ENCODE assay signal across 28 cellular contexts in the genomic region with DNA sequence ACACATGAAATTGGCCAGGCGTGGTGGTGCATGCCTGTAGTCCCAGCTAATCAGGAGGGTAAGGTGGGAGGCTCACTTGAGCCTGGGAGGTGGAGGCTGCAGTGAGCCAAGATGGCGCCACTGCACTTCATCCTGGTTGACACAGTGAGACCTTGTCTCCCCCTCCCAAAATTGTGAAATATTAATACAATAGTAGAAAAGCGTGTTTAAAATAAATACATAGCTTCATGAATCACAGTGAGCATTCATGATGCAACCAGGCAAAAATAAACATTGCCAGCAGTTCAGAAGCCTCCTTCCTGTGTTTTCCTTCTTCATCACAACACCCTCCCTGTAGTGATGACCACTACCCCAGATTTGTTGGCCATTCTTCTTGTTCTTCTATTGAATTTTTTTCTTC.
"Had no signal": no experiment of that assay in that cellular context is flagged by ENCODE, and none has a peak within 500 bp of the region (broad histone marks: within the 10 kb centered on the region; RNA-seq: fewer than 3 reads in every experiment).

No MANE protein-coding gene starts in this region.

- H3K4me3 Mint-ChIP-seq: activated CD4-positive, alpha-beta memory T cell treated with anti-CD3 and anti-CD28 coated beads, Interleukin-2, amount 10 ng/mL, durations not matched to agents 7 days and 5 days; activated CD4-positive, alpha-beta T cell treated with anti-CD3 and anti-CD28 coated beads, Interleukin-2, amount 10 ng/mL, durations not matched to agents 24 days and 14 days; activated CD8-positive, alpha-beta memory T cell treated with anti-CD3 and anti-CD28 coated beads, Interleukin-2, amount 10 ng/mL, durations not matched to agents 7 days and 5 days; activated naive CD8-positive, alpha-beta T cell treated with anti-CD3 and anti-CD28 coated beads, Interleukin-2, amount 50 U/mL, for 24 hours; activated T-helper 1 cell treated with anti-CD3 and anti-CD28 coated beads, Interleukin-12 subunit alpha, Interleukin-12 subunit beta, Interleukin-2, Interleukin-4 antibody, amounts not matched to agents 30 ng/mL and 10 ng/mL and 1 ng/mL, durations not matched to agents 14 hours and 24 hours and 36 hours; effector memory CD8-positive, alpha-beta T cell; memory B cell; stimulated activated naive B cell treated with anti-CD40 and anti-IgM and Interleukin-4, amounts not matched to agents 10 μg/mL and 1 μg/mL and 100 μg/mL, for 72 hours had no signal

- H3K27me3 ChIP-seq: colonic mucosa, dorsolateral prefrontal cortex, hepatocyte, transverse colon had no signal

- H3K27ac ChIP-seq: colonic mucosa, dorsolateral prefrontal cortex, esophagus squamous epithelium, hepatocyte, parathyroid adenoma, transverse colon had no signal

- H3K36me3 ChIP-seq: colonic mucosa, esophagus squamous epithelium, transverse colon had no signal

- H3K27ac Mint-ChIP-seq: activated CD4-positive, alpha-beta memory T cell treated with anti-CD3 and anti-CD28 coated beads, Interleukin-2, amount 10 ng/mL, durations not matched to agents 7 days and 5 days; activated CD4-positive, alpha-beta T cell treated with anti-CD3 and anti-CD28 coated beads, Interleukin-2, amount 10 ng/mL, durations not matched to agents 24 days and 14 days; activated CD8-positive, alpha-beta memory T cell treated with anti-CD3 and anti-CD28 coated beads, Interleukin-2, amount 10 ng/mL, durations not matched to agents 7 days and 5 days; activated naive CD8-positive, alpha-beta T cell treated with anti-CD3 and anti-CD28 coated beads, Interleukin-2, amount 50 U/mL, for 24 hours; activated T-helper 1 cell treated with anti-CD3 and anti-CD28 coated beads, Interleukin-12 subunit alpha, Interleukin-12 subunit beta, Interleukin-2, Interleukin-4 antibody, amounts not matched to agents 30 ng/mL and 10 ng/mL and 1 ng/mL, durations not matched to agents 14 hours and 24 hours and 36 hours; effector memory CD8-positive, alpha-beta T cell; memory B cell; stimulated activated naive B cell treated with anti-CD40 and anti-IgM and Interleukin-4, amounts not matched to agents 10 μg/mL and 1 μg/mL and 100 μg/mL, for 72 hours had no signal

- H3K79me2 ChIP-seq: hepatocyte, parathyroid adenoma had no signal

- ATAC-seq: activated CD4-positive, CD25-positive, alpha-beta regulatory T cell treated with anti-CD3 and anti-CD28 coated beads, Interleukin-2, amount 50 U/mL, for 24 hours; activated CD8-positive, alpha-beta memory T cell treated with anti-CD3 and anti-CD28 coated beads, Interleukin-2, amount 10 ng/mL, durations not matched to agents 7 days and 5 days; activated naive CD8-positive, alpha-beta T cell treated with anti-CD3 and anti-CD28 coated beads, Interleukin-2, amount 50 U/mL, for 24 hours; effector memory CD8-positive, alpha-beta T cell; left cardiac atrium; mucosa of descending colon; sciatic nerve; stimulated activated naive B cell treated with anti-CD40 and anti-IgM and Interleukin-4, amounts not matched to agents 10 μg/mL and 1 μg/mL and 100 μg/mL, for 72 hours had no signal

- H3K4me2 ChIP-seq: hepatocyte had no signal

- H3K4me3 ChIP-seq: colonic mucosa, dorsolateral prefrontal cortex, esophagus squamous epithelium, hepatocyte, mucosa of descending colon, transverse colon had no signal

- H3K9me3 Mint-ChIP-seq: activated CD4-positive, alpha-beta memory T cell treated with anti-CD3 and anti-CD28 coated beads, Interleukin-2, amount 10 ng/mL, durations not matched to agents 7 days and 5 days; activated naive CD8-positive, alpha-beta T cell treated with anti-CD3 and anti-CD28 coated beads, Interleukin-2, amount 50 U/mL, for 24 hours; activated T-helper 1 cell treated with anti-CD3 and anti-CD28 coated beads, Interleukin-12 subunit alpha, Interleukin-12 subunit beta, Interleukin-2, Interleukin-4 antibody, amounts not matched to agents 30 ng/mL and 10 ng/mL and 1 ng/mL, durations not matched to agents 14 hours and 24 hours and 36 hours had no signal

- H3K9ac ChIP-seq: parathyroid adenoma had no signal

- H3K4me1 Mint-ChIP-seq: brain, memory B cell had no signal

- H3K9me3 ChIP-seq: colonic mucosa, esophagus squamous epithelium, mucosa of descending colon, transverse colon had no signal

- H3K36me3 Mint-ChIP-seq: activated CD8-positive, alpha-beta memory T cell treated with anti-CD3 and anti-CD28 coated beads, Interleukin-2, amount 10 ng/mL, durations not matched to agents 7 days and 5 days; brain; memory B cell; stimulated activated naive B cell treated with anti-CD40 and anti-IgM and Interleukin-4, amounts not matched to agents 10 μg/mL and 1 μg/mL and 100 μg/mL, for 72 hours had no signal

- H2AFZ ChIP-seq: hepatocyte, parathyroid adenoma had no signal

- DNase-seq: activated CD4-positive, alpha-beta memory T cell treated with anti-CD3 and anti-CD28 coated beads, Interleukin-2, amount 10 ng/mL, durations not matched to agents 7 days and 5 days; activated CD8-positive, alpha-beta memory T cell treated with anti-CD3 and anti-CD28 coated beads, Interleukin-2, amount 10 ng/mL, durations not matched to agents 7 days and 5 days; activated gamma-delta T cell; activated naive CD4-positive, alpha-beta T cell treated with anti-CD3 and anti-CD28 coated beads, Interleukin-2, amount 50 U/mL, for 16 hours; activated naive CD8-positive, alpha-beta T cell treated with anti-CD3 and anti-CD28 coated beads, Interleukin-2, amount 50 U/mL, for 24 hours; aorta; central memory CD4-positive, alpha-beta T cell; colonic mucosa; dorsolateral prefrontal cortex; effector memory CD8-positive, alpha-beta T cell; esophagus squamous epithelium; foreskin melanocyte; islet precursor cell; left cardiac atrium; mucosa of descending colon; nucleus accumbens; stimulated activated CD4-positive, alpha-beta T cell treated with anti-CD3 and anti-CD28 coated beads, Interleukin-2, amount 100 ng/mL, for 48 hours; stimulated activated CD8-positive, alpha-beta memory T cell treated with anti-CD3 and anti-CD28 coated beads, Interleukin-4, amount 100 ng/mL, for 48 hours; stimulated activated naive B cell treated with anti-CD40 and anti-IgM and Interleukin-4, amounts not matched to agents 10 μg/mL and 1 μg/mL and 100 μg/mL, for 72 hours; transverse colon had no signal

- H3K4me1 ChIP-seq: colonic mucosa, parathyroid adenoma had no signal
